ENCODE assay signal across 2 cellular contexts in the genomic region with DNA sequence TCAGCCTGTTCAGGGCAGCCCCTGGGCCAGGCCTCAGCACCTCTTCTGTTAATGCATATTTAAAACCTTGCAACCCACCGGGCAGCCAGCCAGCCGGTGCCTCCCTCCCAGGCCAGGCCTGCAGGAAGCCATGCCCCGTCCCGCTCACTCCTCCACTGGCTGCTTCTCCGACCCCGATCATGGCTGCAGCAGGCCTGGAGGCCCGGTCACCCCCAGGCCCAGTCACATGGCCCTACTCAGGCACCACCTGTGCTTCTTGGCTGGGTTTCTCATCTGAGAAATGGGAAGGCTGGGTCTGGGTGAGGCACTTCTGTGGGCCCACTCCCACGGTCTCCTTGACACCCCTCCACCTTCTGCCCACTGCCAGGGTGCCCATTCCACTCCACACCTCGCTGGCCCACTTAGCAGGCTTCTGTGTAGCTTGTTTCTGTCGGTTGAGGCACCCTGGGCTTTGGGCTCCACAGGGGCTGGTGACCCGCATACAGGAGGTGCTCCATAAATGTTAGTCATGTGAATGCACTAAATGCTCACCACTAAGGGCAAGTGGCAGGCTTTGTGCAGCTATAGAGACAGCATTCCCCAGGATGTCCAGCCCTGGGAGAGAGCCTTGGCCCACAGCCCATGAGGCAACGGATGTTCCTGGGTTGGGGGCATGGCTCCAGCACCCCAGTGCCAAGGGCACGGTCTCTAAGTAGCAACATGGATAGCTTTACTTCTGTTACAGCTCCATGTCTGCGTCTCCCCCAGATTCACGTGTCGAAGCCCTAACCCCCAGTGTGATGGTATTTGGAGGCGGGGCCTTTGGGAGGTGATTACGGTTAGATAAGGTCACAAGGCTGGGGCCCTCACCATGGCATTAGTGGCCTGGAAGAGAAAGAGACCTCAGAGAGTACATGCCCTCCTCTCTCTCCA.
A peak's percentile ranks its signal among the peaks of the same experiment; 100 is the strongest.
TF ChIP-seq lines count a peak whose summit lies in the region.

No MANE protein-coding gene starts in this region.

TF ChIP-seq in HEK293, 187 proteins besides CTCF, POLR2A, EP300 and RAD21:
- TF ChIP-seq ZFHX2 (tag by site-specific recombination; conservative IDR thresholded peaks at IDR 0.05) = peak; percentile 28; the same call in 1 of the 2 replicates
- TF ChIP-seq ZNF561 (tag by site-specific recombination; IDR thresholded peaks at IDR 0.05; ENCODE audit: borderline replicate concordance) = no peak
- TF ChIP-seq ZNF792 (tag by site-specific recombination; IDR thresholded peaks at IDR 0.05) = no peak

TF ChIP-seq in H1, 55 proteins besides CTCF, POLR2A, EP300 and RAD21:
- TF ChIP-seq RXRA (IDR thresholded peaks at IDR 0.05; ENCODE audit: insufficient read depth, low read depth, low read length) (no peak), SP4 (IDR thresholded peaks at IDR 0.05; ENCODE audit: low read length) (no peak), BCL11A (IDR thresholded peaks at IDR 0.05; ENCODE audit: low read depth in 2 of 2, low read length in 2 of 2) (no peak), SIX5 (IDR thresholded peaks at IDR 0.05; ENCODE audit: low read depth, low read length) (no peak), CTBP2 (IDR thresholded peaks at IDR 0.05; ENCODE audit: borderline replicate concordance, insufficient read depth, insufficient read length, low read length) (no peak)
